ENCODE assay signal across 1 cellular context in genomic region chr16:70065746-70066658, GRCh38.
TF ChIP-seq lines count a peak whose summit lies in the region.
"Not testable (repeated sequence)": the region's sequence is repeated elsewhere in the genome, so short reads cannot be mapped to it uniquely, and the experiment has no call there.

No MANE protein-coding gene starts in this region.

TF ChIP-seq in HepG2, 621 proteins besides CTCF, POLR2A, EP300 and RAD21 (continued from another document and continues in another):
- TF ChIP-seq ARNT2 (CRISPR knock-in tag; IDR thresholded peaks at IDR 0.05; ENCODE audit: low read depth) = peak; percentile 65; the same call in 1 of the 2 replicates
- 0 out of 2 replicates have a peak, but pooled peaks have one; percentile 47 for TF ChIP-seq FOXC1 (CRISPR knock-in tag; IDR thresholded peaks at IDR 0.05; ENCODE audit: borderline replicate concordance)
- TF ChIP-seq ZNF776 (CRISPR knock-in tag; IDR thresholded peaks at IDR 0.05) = peak; percentile 48; the same call in 1 of the 2 replicates
- TF ChIP-seq ZMYM4 (CRISPR knock-in tag; IDR thresholded peaks at IDR 0.05) = peak; percentile 33; the same call in 1 of the 2 replicates
- TF ChIP-seq HOXD1 (CRISPR knock-in tag; IDR thresholded peaks at IDR 0.05) = 0 out of 2 replicates have a peak, but pooled peaks have one; percentile 27
- TF ChIP-seq GFI1 (CRISPR knock-in tag; IDR thresholded peaks at IDR 0.05; ENCODE audit: borderline replicate concordance) = 0 out of 2 replicates have a peak, but pooled peaks have one; percentile 15
- 0 out of 2 replicates have a peak, but pooled peaks have one; percentile 34 for TF ChIP-seq SKIL (CRISPR knock-in tag; IDR thresholded peaks at IDR 0.05; ENCODE audit: borderline replicate concordance)
- TF ChIP-seq, protein P1, sequence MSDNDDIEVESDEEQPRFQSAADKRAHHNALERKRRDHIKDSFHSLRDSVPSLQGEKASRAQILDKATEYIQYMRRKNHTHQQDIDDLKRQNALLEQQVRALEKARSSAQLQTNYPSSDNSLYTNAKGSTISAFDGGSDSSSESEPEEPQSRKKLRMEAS (IDR thresholded peaks at IDR 0.05) = peak; percentile 52
- TF ChIP-seq, protein P2, sequence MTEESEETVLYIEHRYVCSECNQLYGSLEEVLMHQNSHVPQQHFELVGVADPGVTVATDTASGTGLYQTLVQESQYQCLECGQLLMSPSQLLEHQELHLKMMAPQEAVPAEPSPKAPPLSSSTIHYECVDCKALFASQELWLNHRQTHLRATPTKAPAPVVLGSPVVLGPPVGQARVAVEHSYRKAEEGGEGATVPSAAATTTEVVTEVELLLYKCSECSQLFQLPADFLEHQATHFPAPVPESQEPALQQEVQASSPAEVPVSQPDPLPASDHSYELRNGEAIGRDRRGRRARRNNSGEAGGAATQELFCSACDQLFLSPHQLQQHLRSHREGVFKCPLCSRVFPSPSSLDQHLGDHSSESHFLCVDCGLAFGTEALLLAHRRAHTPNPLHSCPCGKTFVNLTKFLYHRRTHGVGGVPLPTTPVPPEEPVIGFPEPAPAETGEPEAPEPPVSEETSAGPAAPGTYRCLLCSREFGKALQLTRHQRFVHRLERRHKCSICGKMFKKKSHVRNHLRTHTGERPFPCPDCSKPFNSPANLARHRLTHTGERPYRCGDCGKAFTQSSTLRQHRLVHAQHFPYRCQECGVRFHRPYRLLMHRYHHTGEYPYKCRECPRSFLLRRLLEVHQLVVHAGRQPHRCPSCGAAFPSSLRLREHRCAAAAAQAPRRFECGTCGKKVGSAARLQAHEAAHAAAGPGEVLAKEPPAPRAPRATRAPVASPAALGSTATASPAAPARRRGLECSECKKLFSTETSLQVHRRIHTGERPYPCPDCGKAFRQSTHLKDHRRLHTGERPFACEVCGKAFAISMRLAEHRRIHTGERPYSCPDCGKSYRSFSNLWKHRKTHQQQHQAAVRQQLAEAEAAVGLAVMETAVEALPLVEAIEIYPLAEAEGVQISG (CRISPR knock-in tag; IDR thresholded peaks at IDR 0.05) = peak; percentile 47
- peak; percentile 41; the same call in 1 of the 2 replicates for TF ChIP-seq KAT7 (CRISPR knock-in tag; IDR thresholded peaks at IDR 0.05; ENCODE audit: borderline replicate concordance)
- TF ChIP-seq, protein P3, sequence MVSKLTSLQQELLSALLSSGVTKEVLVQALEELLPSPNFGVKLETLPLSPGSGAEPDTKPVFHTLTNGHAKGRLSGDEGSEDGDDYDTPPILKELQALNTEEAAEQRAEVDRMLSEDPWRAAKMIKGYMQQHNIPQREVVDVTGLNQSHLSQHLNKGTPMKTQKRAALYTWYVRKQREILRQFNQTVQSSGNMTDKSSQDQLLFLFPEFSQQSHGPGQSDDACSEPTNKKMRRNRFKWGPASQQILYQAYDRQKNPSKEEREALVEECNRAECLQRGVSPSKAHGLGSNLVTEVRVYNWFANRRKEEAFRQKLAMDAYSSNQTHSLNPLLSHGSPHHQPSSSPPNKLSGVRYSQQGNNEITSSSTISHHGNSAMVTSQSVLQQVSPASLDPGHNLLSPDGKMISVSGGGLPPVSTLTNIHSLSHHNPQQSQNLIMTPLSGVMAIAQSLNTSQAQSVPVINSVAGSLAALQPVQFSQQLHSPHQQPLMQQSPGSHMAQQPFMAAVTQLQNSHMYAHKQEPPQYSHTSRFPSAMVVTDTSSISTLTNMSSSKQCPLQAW (CRISPR knock-in tag; IDR thresholded peaks at IDR 0.05) = 0 out of 2 replicates have a peak, but pooled peaks have one; percentile 25
- TF ChIP-seq MAZ (IDR thresholded peaks at IDR 0.05; ENCODE audit: borderline replicate concordance, low read depth, low read length); LCORL (IDR thresholded peaks at IDR 0.05): not testable (repeated sequence)
- TF ChIP-seq MAZ (CRISPR knock-in tag; IDR thresholded peaks at IDR 0.05; ENCODE audit: low read depth) = 0 out of 2 replicates have a peak, but pooled peaks have one; percentile 38
- TF ChIP-seq SP5 (CRISPR knock-in tag; IDR thresholded peaks at IDR 0.05; ENCODE audit: borderline replicate concordance, low read depth) = peak; percentile 94
- 0 out of 2 replicates have a peak, but pooled peaks have one; percentile 32 for TF ChIP-seq BORCS8-MEF2B (CRISPR knock-in tag; IDR thresholded peaks at IDR 0.05)
- TF ChIP-seq MXD4 (CRISPR knock-in tag; IDR thresholded peaks at IDR 0.05) = peak; percentile 64
- TF ChIP-seq ZNF451 (CRISPR knock-in tag; IDR thresholded peaks at IDR 0.05) = 0 out of 2 replicates have a peak, but pooled peaks have one; percentile 31
- TF ChIP-seq, protein P4, sequence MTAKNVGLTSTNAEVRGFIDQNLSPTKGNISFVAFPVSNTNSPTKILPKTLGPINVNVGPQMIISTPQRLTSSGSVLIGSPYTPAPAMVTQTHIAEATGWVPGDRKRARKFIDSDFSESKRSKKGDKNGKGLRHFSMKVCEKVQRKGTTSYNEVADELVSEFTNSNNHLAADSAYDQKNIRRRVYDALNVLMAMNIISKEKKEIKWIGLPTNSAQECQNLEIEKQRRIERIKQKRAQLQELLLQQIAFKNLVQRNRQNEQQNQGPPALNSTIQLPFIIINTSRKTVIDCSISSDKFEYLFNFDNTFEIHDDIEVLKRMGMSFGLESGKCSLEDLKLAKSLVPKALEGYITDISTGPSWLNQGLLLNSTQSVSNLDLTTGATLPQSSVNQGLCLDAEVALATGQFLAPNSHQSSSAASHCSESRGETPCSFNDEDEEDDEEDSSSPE (CRISPR knock-in tag; IDR thresholded peaks at IDR 0.05) = peak; percentile 60; the same call in 1 of the 2 replicates
- TF ChIP-seq, protein P5, sequence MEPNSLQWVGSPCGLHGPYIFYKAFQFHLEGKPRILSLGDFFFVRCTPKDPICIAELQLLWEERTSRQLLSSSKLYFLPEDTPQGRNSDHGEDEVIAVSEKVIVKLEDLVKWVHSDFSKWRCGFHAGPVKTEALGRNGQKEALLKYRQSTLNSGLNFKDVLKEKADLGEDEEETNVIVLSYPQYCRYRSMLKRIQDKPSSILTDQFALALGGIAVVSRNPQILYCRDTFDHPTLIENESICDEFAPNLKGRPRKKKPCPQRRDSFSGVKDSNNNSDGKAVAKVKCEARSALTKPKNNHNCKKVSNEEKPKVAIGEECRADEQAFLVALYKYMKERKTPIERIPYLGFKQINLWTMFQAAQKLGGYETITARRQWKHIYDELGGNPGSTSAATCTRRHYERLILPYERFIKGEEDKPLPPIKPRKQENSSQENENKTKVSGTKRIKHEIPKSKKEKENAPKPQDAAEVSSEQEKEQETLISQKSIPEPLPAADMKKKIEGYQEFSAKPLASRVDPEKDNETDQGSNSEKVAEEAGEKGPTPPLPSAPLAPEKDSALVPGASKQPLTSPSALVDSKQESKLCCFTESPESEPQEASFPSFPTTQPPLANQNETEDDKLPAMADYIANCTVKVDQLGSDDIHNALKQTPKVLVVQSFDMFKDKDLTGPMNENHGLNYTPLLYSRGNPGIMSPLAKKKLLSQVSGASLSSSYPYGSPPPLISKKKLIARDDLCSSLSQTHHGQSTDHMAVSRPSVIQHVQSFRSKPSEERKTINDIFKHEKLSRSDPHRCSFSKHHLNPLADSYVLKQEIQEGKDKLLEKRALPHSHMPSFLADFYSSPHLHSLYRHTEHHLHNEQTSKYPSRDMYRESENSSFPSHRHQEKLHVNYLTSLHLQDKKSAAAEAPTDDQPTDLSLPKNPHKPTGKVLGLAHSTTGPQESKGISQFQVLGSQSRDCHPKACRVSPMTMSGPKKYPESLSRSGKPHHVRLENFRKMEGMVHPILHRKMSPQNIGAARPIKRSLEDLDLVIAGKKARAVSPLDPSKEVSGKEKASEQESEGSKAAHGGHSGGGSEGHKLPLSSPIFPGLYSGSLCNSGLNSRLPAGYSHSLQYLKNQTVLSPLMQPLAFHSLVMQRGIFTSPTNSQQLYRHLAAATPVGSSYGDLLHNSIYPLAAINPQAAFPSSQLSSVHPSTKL (CRISPR knock-in tag; IDR thresholded peaks at IDR 0.05) = peak; percentile 20; the same call in 1 of the 2 replicates
- peak; percentile 81; the same call in 1 of the 2 replicates for TF ChIP-seq ZGPAT (CRISPR knock-in tag; IDR thresholded peaks at IDR 0.05)
- TF ChIP-seq PRDM10 (CRISPR knock-in tag; IDR thresholded peaks at IDR 0.05; ENCODE audit: low read depth) = peak; percentile 98
- peak; percentile 80 for TF ChIP-seq PHF8 (CRISPR knock-in tag; IDR thresholded peaks at IDR 0.05)
- 0 out of 2 replicates have a peak, but pooled peaks have one; percentile 21 for TF ChIP-seq TGIF2 (CRISPR knock-in tag; IDR thresholded peaks at IDR 0.05)
- TF ChIP-seq TBX3 (IDR thresholded peaks at IDR 0.05; ENCODE audit: borderline replicate concordance) = peak; percentile 34; the same call in 1 of the 2 replicates
- peak; percentile 74 for TF ChIP-seq RBFOX2 (IDR thresholded peaks at IDR 0.05; ENCODE audit: low read depth, low read length)
- peak; percentile 28; the same call in 1 of the 2 replicates for TF ChIP-seq POLR2AphosphoS5 (IDR thresholded peaks at IDR 0.05; ENCODE audit: low read depth, low read length)
- TF ChIP-seq ZNF607 (CRISPR knock-in tag; IDR thresholded peaks at IDR 0.05; ENCODE audit: borderline replicate concordance) = peak; percentile 43; the same call in 1 of the 2 replicates
- peak; percentile 87 for TF ChIP-seq FOXK2 (IDR thresholded peaks at IDR 0.05)
- TF ChIP-seq TFAP4 (IDR thresholded peaks at IDR 0.05; ENCODE audit: borderline replicate concordance, low read depth) = peak; percentile 18; the same call in 1 of the 2 replicates
- 0 out of 2 replicates have a peak, but pooled peaks have one; percentile 53 for TF ChIP-seq ZBTB2 (CRISPR knock-in tag; IDR thresholded peaks at IDR 0.05; ENCODE audit: low read depth)
- 0 out of 2 replicates have a peak, but pooled peaks have one; percentile 42 for TF ChIP-seq REL (CRISPR knock-in tag; conservative IDR thresholded peaks at IDR 0.05)
- 0 out of 2 replicates have a peak, but pooled peaks have one; percentile 19 for TF ChIP-seq LCORL (CRISPR knock-in tag; IDR thresholded peaks at IDR 0.05)
- 0 out of 2 replicates have a peak, but pooled peaks have one; percentile 43 for TF ChIP-seq ZNF580 (CRISPR knock-in tag; IDR thresholded peaks at IDR 0.05; ENCODE audit: borderline replicate concordance, low read depth)
- TF ChIP-seq KMT2A (CRISPR knock-in tag; IDR thresholded peaks at IDR 0.05) = peak; percentile 25; the same call in 1 of the 2 replicates
